Comparison of ENCODE assay signal across 9 cellular contexts in the genomic region with DNA sequence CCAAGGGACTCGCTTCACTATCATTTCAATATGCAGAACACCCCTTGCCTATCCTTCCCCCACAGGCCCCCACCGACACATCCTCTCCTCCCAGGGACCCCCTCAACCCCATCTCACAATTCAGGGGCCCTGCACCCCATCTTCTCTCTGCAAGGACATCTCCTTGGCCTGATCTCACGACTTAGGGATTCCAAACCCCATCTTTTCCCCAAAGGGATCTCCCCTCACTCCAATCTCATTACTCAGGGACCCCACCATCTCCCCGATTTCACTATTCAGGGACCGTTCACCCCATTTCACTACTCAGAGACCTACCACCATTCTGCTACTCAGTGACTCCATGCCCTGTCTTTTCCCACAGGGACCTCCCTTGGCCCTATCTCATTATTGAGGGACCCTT. TPM values are rescaled to one million over a fixed set of nuclear protein-coding genes. Genes with fewer than 3 reads are reported as not detected.
DNase-seq lines count a peak whose midpoint lies in the region; ATAC-seq and TF ChIP-seq lines count a peak whose summit lies in the region.
"Had no signal": no experiment of that assay in that cellular context is flagged by ENCODE, and none has a peak within 500 bp of the region (broad histone marks: within the 10 kb centered on the region; RNA-seq: fewer than 3 reads in every experiment).

No MANE protein-coding gene starts in this region.

- peak overlapping the region; percentile 96 for H3K4me2 ChIP-seq in SK-N-SH

- whole genome bisulfite sequencing in SK-N-SH (ENCODE audit: low lambda C conversion rate) = 74% methylated on average over 5 of the region's 5 CpGs

- H3K27me3 Mint-ChIP-seq in activated T-helper 17 cell treated with anti-CD3 and anti-CD28 coated beads, Interleukin-2, amount 50 U/mL, for 72 hours = no peaks in the 10 kb centered on the region
- no peaks in the 10 kb centered on the region for H3K27me3 Mint-ChIP-seq in stimulated activated memory B cell treated with anti-CD40 and anti-IgM and Interleukin-4, amounts not matched to agents 10 μg/mL and 1 μg/mL and 100 μg/mL, for 72 hours

- H3K36me3 Mint-ChIP-seq in activated T-helper 17 cell treated with anti-CD3 and anti-CD28 coated beads, Interleukin-2, amount 50 U/mL, for 72 hours (ENCODE audit: low read depth) = peaks cover 21% of the 10 kb centered on the region
- peaks cover 14% of the 10 kb centered on the region for H3K36me3 Mint-ChIP-seq in stimulated activated memory B cell treated with anti-CD40 and anti-IgM and Interleukin-4, amounts not matched to agents 10 μg/mL and 1 μg/mL and 100 μg/mL, for 72 hours

- peaks cover 4% of the 10 kb centered on the region for H3F3A ChIP-seq in SK-N-SH (replicated peaks; ENCODE audit: insufficient read depth)

- no peaks in the 10 kb centered on the region for H3K9me3 ChIP-seq in SK-N-SH
- no peaks in the 10 kb centered on the region for H3K9me3 ChIP-seq in iPS-15b (ENCODE audit: control insufficient read depth, insufficient read depth, low read length)

- H3K27ac Mint-ChIP-seq in activated T-helper 17 cell treated with anti-CD3 and anti-CD28 coated beads, Interleukin-2, amount 50 U/mL, for 72 hours = peak overlapping the region; percentile 96
- peak overlapping the region; percentile 93 for H3K27ac Mint-ChIP-seq in stimulated activated memory B cell treated with anti-CD40 and anti-IgM and Interleukin-4, amounts not matched to agents 10 μg/mL and 1 μg/mL and 100 μg/mL, for 72 hours

- H3K27ac ChIP-seq in SK-N-SH (ENCODE audit: low read depth in 2 of 2, low read length in 1 of 2) = no peak overlapping the region; a peak in 1 of 4 replicates

- H3K4me3 ChIP-seq in SK-N-SH (ENCODE audit: low read depth in 2 of 2, low read length in 1 of 2) (peak overlapping the region; percentile 65 to 74), iPS-15b (ENCODE audit: low read depth, low read length) (peak overlapping the region; percentile 77)

- no peak for TF ChIP-seq EP300 in SK-N-SH (IDR thresholded peaks at IDR 0.05; ENCODE audit: borderline replicate concordance in 1 of 2, low read depth in 1 of 2, low read length in 1 of 2)

- POLR2A ChIA-PET in SK-N-SH (lab: Yijun Ruan, JAX) = no interaction called here

- no peak for DNase-seq in SK-N-SH
- DNase-seq in retina = no peak
- no peak for DNase-seq in stimulated activated naive CD4-positive, alpha-beta T cell (lab: John Stamatoyannopoulos, UW)

- peaks cover 14% of the 10 kb centered on the region for H3K4me1 Mint-ChIP-seq in activated T-helper 17 cell treated with anti-CD3 and anti-CD28 coated beads, Interleukin-2, amount 50 U/mL, for 72 hours
- H3K4me1 Mint-ChIP-seq in stimulated activated memory B cell treated with anti-CD40 and anti-IgM and Interleukin-4, amounts not matched to agents 10 μg/mL and 1 μg/mL and 100 μg/mL, for 72 hours = peaks cover 44% of the 10 kb centered on the region

- ATAC-seq in SK-N-SH treated with all-trans-retinoic acid at 6 μM for 48 hours = no peak
- ATAC-seq in activated T-helper 17 cell treated with anti-CD3 and anti-CD28 coated beads, Interleukin-2, amount 50 U/mL, for 72 hours (replicated peaks) = no peak
- ATAC-seq in stimulated activated memory B cell treated with anti-CD40 and anti-IgM and Interleukin-4, amounts not matched to agents 10 μg/mL and 1 μg/mL and 100 μg/mL, for 72 hours = no peak
- ATAC-seq in GM18498 (IDR thresholded peaks at IDR 0.05; ENCODE audit: unreplicated experiment) = no peak

- H3K9me3 Mint-ChIP-seq in activated T-helper 17 cell treated with anti-CD3 and anti-CD28 coated beads, Interleukin-2, amount 50 U/mL, for 72 hours = no peaks in the 10 kb centered on the region
- no peaks in the 10 kb centered on the region for H3K9me3 Mint-ChIP-seq in stimulated activated memory B cell treated with anti-CD40 and anti-IgM and Interleukin-4, amounts not matched to agents 10 μg/mL and 1 μg/mL and 100 μg/mL, for 72 hours

- peaks cover 37% of the 10 kb centered on the region for H4K20me1 ChIP-seq in SK-N-SH (ENCODE audit: insufficient read depth)

- CTCF ChIA-PET in SK-N-SH (lab: Yijun Ruan, JAX) = no interaction called here

- H2AFZ ChIP-seq in SK-N-SH (ENCODE audit: low read depth) = no peak overlapping the region

- H3K36me3 ChIP-seq in SK-N-SH (replicated peaks in 1 of 2; ENCODE audit: control insufficient read depth in 1 of 2, insufficient read depth in 2 of 2, low read length in 1 of 2) = peaks cover 2 to 5% of the 10 kb centered on the region in 2 experiments
- H3K36me3 ChIP-seq in iPS-15b (ENCODE audit: control insufficient read depth, insufficient read depth, low read length) = peaks cover 8% of the 10 kb centered on the region

- peak overlapping the region; percentile 91 for H3K4me3 Mint-ChIP-seq in activated T-helper 17 cell treated with anti-CD3 and anti-CD28 coated beads, Interleukin-2, amount 50 U/mL, for 72 hours
- peak overlapping the region; percentile 96 for H3K4me3 Mint-ChIP-seq in stimulated activated memory B cell treated with anti-CD40 and anti-IgM and Interleukin-4, amounts not matched to agents 10 μg/mL and 1 μg/mL and 100 μg/mL, for 72 hours

- H3K27me3 ChIP-seq in SK-N-SH (ENCODE audit: insufficient read depth) (no peaks in the 10 kb centered on the region), iPS-15b (ENCODE audit: control insufficient read depth, insufficient read depth, low read length) (no peaks in the 10 kb centered on the region)

- H3K9ac ChIP-seq in SK-N-SH = peak overlapping the region; percentile 90
- peak overlapping the region; percentile 79 for H3K9ac ChIP-seq in iPS-15b (ENCODE audit: low read depth, low read length)

- TF ChIP-seq CTCF in SK-N-SH (IDR thresholded peaks at IDR 0.05) = no peak

- no peaks in the 10 kb centered on the region for H3K9me2 ChIP-seq in SK-N-SH

- H3K79me2 ChIP-seq in SK-N-SH (ENCODE audit: insufficient read depth) = peaks cover 56% of the 10 kb centered on the region

- peaks cover 0 to 14% of the 10 kb centered on the region in 2 experiments; a peak in 2 of 4 replicates for H3K4me1 ChIP-seq in SK-N-SH (ENCODE audit: control insufficient read depth in 1 of 2, insufficient read depth in 2 of 2, low read depth in 1 of 2, low read length in 1 of 2)
- peaks cover 2% of the 10 kb centered on the region for H3K4me1 ChIP-seq in iPS-15b (ENCODE audit: control insufficient read depth, insufficient read depth, low read length)

- TF ChIP-seq RAD21 in SK-N-SH (IDR thresholded peaks at IDR 0.05; ENCODE audit: low read length) = no peak

TF ChIP-seq in SK-N-SH, 30 proteins besides CTCF, POLR2A, EP300 and RAD21 (continues in another document):
- TF ChIP-seq TAF1 (IDR thresholded peaks at IDR 0.05; ENCODE audit: borderline replicate concordance, low read depth, low read length) (no peak), RFX5 (IDR thresholded peaks at IDR 0.05; ENCODE audit: low read length) (no peak)
- TF ChIP-seq, protein P1, sequence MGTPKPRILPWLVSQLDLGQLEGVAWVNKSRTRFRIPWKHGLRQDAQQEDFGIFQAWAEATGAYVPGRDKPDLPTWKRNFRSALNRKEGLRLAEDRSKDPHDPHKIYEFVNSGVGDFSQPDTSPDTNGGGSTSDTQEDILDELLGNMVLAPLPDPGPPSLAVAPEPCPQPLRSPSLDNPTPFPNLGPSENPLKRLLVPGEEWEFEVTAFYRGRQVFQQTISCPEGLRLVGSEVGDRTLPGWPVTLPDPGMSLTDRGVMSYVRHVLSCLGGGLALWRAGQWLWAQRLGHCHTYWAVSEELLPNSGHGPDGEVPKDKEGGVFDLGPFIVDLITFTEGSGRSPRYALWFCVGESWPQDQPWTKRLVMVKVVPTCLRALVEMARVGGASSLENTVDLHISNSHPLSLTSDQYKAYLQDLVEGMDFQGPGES (IDR thresholded peaks at IDR 0.05; ENCODE audit: low read depth, low read length) = no peak

TF ChIP-seq in SK-N-SH treated with all-trans-retinoic acid at 6 μM for 48 hours, 23 proteins besides CTCF, POLR2A, EP300 and RAD21 (continues in another document):
- TF ChIP-seq ZFP3 (CRISPR knock-in tag; IDR thresholded peaks at IDR 0.05) = no peak
- TF ChIP-seq, protein P2, sequence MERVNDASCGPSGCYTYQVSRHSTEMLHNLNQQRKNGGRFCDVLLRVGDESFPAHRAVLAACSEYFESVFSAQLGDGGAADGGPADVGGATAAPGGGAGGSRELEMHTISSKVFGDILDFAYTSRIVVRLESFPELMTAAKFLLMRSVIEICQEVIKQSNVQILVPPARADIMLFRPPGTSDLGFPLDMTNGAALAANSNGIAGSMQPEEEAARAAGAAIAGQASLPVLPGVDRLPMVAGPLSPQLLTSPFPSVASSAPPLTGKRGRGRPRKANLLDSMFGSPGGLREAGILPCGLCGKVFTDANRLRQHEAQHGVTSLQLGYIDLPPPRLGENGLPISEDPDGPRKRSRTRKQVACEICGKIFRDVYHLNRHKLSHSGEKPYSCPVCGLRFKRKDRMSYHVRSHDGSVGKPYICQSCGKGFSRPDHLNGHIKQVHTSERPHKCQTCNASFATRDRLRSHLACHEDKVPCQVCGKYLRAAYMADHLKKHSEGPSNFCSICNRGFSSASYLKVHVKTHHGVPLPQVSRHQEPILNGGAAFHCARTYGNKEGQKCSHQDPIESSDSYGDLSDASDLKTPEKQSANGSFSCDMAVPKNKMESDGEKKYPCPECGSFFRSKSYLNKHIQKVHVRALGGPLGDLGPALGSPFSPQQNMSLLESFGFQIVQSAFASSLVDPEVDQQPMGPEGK (CRISPR knock-in tag; IDR thresholded peaks at IDR 0.05; ENCODE audit: borderline replicate concordance) = no peak
- no peak for TF ChIP-seq GLIS3 (CRISPR knock-in tag; IDR thresholded peaks at IDR 0.05)
- TF ChIP-seq ARNTL (CRISPR knock-in tag; IDR thresholded peaks at IDR 0.05; ENCODE audit: borderline replicate concordance, low read depth) = no peak

RNA-seq across cellular contexts. Expression of gene MAP2K2, which starts 1.4 kb away (rescaled TPM):
- polyA plus RNA-seq in SK-N-SH (2012; rRNA removed) = 67.2 and 114 TPM in 2 replicates
- 55.7 and 82.6 TPM in 2 replicates for polyA plus RNA-seq in SK-N-SH (2012; cell fraction: cytosol; rRNA removed)
- 156 and 227 TPM in 2 replicates for polyA plus RNA-seq in SK-N-SH (2012; cell fraction: nucleus; rRNA removed)
- total RNA-seq in activated T-helper 17 cell treated with anti-CD3 and anti-CD28 coated beads, Interleukin-2, amount 50 U/mL, for 72 hours = 100 to 1,000 TPM; 143 to 155 TPM

RNA-seq across cellular contexts. Expression of gene CREB3L3, which starts 31.0 kb away (rescaled TPM):
- 0.05 TPM in 1 of 2 replicates, not detected in the other for polyA plus RNA-seq in SK-N-SH (2012; rRNA removed)
- polyA plus RNA-seq in SK-N-SH (2012; cell fraction: cytosol; rRNA removed) = 0.01 and 0.04 TPM in 2 replicates
- 0.06 and 0.08 TPM in 2 replicates for polyA plus RNA-seq in SK-N-SH (2012; cell fraction: nucleus; rRNA removed)
- 1 to 10 TPM in 1 of 2 donors, not detected in 1; 1.1 TPM for total RNA-seq in activated T-helper 17 cell treated with anti-CD3 and anti-CD28 coated beads, Interleukin-2, amount 50 U/mL, for 72 hours
- total RNA-seq: lung microvascular endothelial cell had no signal

RNA-seq across cellular contexts. Expression of gene ZBTB7A, which starts 55.8 kb away (rescaled TPM):
- 5.6 and 7.4 TPM in 2 replicates for polyA plus RNA-seq in SK-N-SH (2012; rRNA removed)
- polyA plus RNA-seq in SK-N-SH (2012; cell fraction: cytosol; rRNA removed) = 2.8 and 5.8 TPM in 2 replicates
- 17.7 and 19.8 TPM in 2 replicates for polyA plus RNA-seq in SK-N-SH (2012; cell fraction: nucleus; rRNA removed)
- 10 to 100 TPM; 38.5 to 41.3 TPM for total RNA-seq in activated T-helper 17 cell treated with anti-CD3 and anti-CD28 coated beads, Interleukin-2, amount 50 U/mL, for 72 hours

RNA-seq across cellular contexts. Expression of gene SIRT6, which starts 59.9 kb away (rescaled TPM):
- polyA plus RNA-seq in SK-N-SH (2012; rRNA removed) = 37.2 and 41.0 TPM in 2 replicates
- 14.6 and 20.5 TPM in 2 replicates for polyA plus RNA-seq in SK-N-SH (2012; cell fraction: cytosol; rRNA removed)
- 121 and 130 TPM in 2 replicates for polyA plus RNA-seq in SK-N-SH (2012; cell fraction: nucleus; rRNA removed)
- total RNA-seq in activated T-helper 17 cell treated with anti-CD3 and anti-CD28 coated beads, Interleukin-2, amount 50 U/mL, for 72 hours = 10 to 100 TPM; 37.9 to 38.9 TPM
